19 cellular contexts compared by ENCODE assay signal in the genomic region with DNA sequence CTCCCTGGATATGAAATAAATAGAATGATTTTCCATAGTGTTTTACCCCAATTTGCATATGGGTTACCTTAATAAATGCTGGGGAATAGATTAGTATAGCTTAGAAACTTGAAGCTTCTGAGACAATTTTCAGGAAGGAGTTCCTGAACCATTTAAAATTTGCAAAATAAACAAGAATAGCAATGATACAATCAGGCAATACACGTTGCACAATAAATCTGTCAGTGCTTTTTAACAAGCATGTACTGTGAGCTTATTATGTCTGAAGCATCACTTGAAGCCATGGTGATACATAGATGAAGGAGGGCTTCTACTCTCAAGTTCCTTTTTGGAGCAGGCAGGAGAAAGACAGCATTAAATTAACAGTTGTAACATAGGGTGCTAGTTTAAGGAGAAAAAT.
DNase-seq lines count a peak whose midpoint lies in the region; ATAC-seq and TF ChIP-seq lines count a peak whose summit lies in the region.
"Had no signal": no experiment of that assay in that cellular context is flagged by ENCODE, and none has a peak within 500 bp of the region (broad histone marks: within the 10 kb centered on the region; RNA-seq: fewer than 3 reads in every experiment).

No MANE protein-coding gene starts in this region.

- H3K27ac Mint-ChIP-seq in glutamatergic neuron (ENCODE audit: unreplicated experiment), result peak overlapping the region; percentile 15
- H3K27ac Mint-ChIP-seq: B cell; CD8-positive, alpha-beta T cell had no signal

- no peak for TF ChIP-seq CTCF in glutamatergic neuron (IDR thresholded peaks at IDR 0.05; ENCODE audit: partially characterized antibody, unreplicated experiment)

- H3K9me3 Mint-ChIP-seq in glutamatergic neuron (ENCODE audit: unreplicated experiment), result peaks cover 8% of the 10 kb centered on the region

- H3K4me3 Mint-ChIP-seq in glutamatergic neuron (ENCODE audit: unreplicated experiment), result no peak overlapping the region
- H3K4me3 Mint-ChIP-seq: B cell; CD8-positive, alpha-beta T cell had no signal

- H3K36me3 Mint-ChIP-seq in glutamatergic neuron (ENCODE audit: unreplicated experiment), result peaks cover 10% of the 10 kb centered on the region
- H3K36me3 Mint-ChIP-seq: CD8-positive, alpha-beta T cell had no signal

- ATAC-seq in GM21367 (IDR thresholded peaks at IDR 0.05; ENCODE audit: unreplicated experiment), result no peak
- ATAC-seq: CD8-positive, alpha-beta T cell; HCT116; Panc1 had no signal

- H3K4me1 Mint-ChIP-seq in glutamatergic neuron (ENCODE audit: low read depth, unreplicated experiment), result peaks cover 13% of the 10 kb centered on the region
- H3K4me1 Mint-ChIP-seq: B cell had no signal

- H3K27me3 Mint-ChIP-seq in glutamatergic neuron (ENCODE audit: unreplicated experiment), result peaks cover 2% of the 10 kb centered on the region

- DNase-seq in DMS153 (lab: John Stamatoyannopoulos, UW), result peak; percentile 24
- no peak for DNase-seq in DMS153 treated with DMSO at 0.1 percent for 48 hours (lab: John Stamatoyannopoulos, UW; ENCODE audit: unreplicated experiment)
- DNase-seq in DMS79 (lab: John Stamatoyannopoulos, UW), result peak; percentile 36
- DNase-seq in NCI-H1092 (lab: John Stamatoyannopoulos, UW), result peak; percentile 22
- DNase-seq in glutamatergic neuron, result no peak
- no peak for DNase-seq in mesenteric fat pad (ENCODE audit: low spot score)
- DNase-seq: Caco-2; CD8-positive, alpha-beta T cell; KBM-7; MG63; NCI-H1694 treated with DMSO at 0.1 percent for 48 hours; NCI-H2081; NCI-H446; NCI-H69; SHP77 treated with DMSO at 0.1 percent for 48 hours had no signal

Comparison
In these comparisons a context has a peak if more than half of its experiments do, and no peak if none do; other contexts are left out.
1. DNase-seq: peak in DMS153 (single experiment), DMS79 (single experiment) and NCI-H1092 (single experiment); none in DMS153 treated with DMSO at 0.1 percent for 48 hours (single experiment), glutamatergic neuron (single experiment) and mesenteric fat pad (single experiment).